In the genomic region with DNA sequence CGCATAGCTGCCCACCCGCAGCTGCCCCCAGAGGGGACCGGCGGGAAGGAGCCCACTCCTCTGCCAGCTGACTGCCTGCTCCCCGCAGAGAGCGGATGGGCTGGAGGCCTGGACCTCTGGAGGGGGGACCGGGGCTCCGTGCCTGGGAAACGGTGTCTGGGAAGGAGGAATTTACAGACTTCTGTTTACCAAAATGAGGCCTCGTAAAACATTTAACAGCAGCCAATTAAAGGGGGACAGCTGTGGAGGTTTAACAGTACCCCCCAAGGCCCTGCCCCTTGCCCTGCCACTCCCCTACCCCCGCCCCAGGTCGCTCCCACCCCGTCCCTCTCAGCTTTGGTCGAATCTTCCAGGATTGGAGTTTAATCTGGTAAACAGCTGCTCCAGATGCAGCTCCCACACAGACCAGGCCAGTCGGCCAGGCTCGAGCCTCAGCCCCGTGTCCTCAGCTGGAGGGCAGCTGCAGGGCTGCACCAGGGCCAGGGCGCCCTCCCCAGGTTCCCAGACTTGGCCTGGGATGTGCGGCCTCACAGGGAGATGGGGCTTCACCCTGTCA, we compare ENCODE assay signal across 15 cellular contexts. TPM values are rescaled to one million over a fixed set of nuclear protein-coding genes. Genes with fewer than 3 reads are reported as not detected.
DNase-seq lines count a peak whose midpoint lies in the region; ATAC-seq, FAIRE-seq and TF ChIP-seq lines count a peak whose summit lies in the region.
"Had no signal": no experiment of that assay in that cellular context is flagged by ENCODE, and none has a peak within 500 bp of the region (broad histone marks: within the 10 kb centered on the region; RNA-seq: fewer than 3 reads in every experiment).

No MANE protein-coding gene starts in this region.

- no peaks in the 10 kb centered on the region for H3K27me3 ChIP-seq in HepG2 (ENCODE audit: control insufficient read depth in 1 of 2, insufficient read depth in 2 of 2, low read length in 2 of 2)
- no peaks in the 10 kb centered on the region for H3K27me3 ChIP-seq in stomach

- FAIRE-seq in HepG2 (lab: Jason Lieb, UNC) = no peak
- FAIRE-seq: colon had no signal

- H3K36me3 ChIP-seq in HepG2 (replicated peaks in 1 of 2; ENCODE audit: control insufficient read depth in 1 of 2, insufficient read depth in 2 of 2, low read length in 2 of 2) (no peaks in the 10 kb centered on the region), stomach (no peaks in the 10 kb centered on the region)

- no peaks in the 10 kb centered on the region for H3K9me3 Mint-ChIP-seq in activated naive CD8-positive, alpha-beta T cell treated with anti-CD3 and anti-CD28 coated beads, Interleukin-2, amount 50 U/mL, for 24 hours
- H3K9me3 Mint-ChIP-seq: activated naive CD4-positive, alpha-beta T cell treated with anti-CD3 and anti-CD28 coated beads, Interleukin-2, amount 50 U/mL, for 24 hours; CD8-positive, alpha-beta T cell; mesothelial cell of epicardium had no signal

- H3K4me3 ChIP-seq in HepG2 (replicated peaks in 1 of 3; ENCODE audit: insufficient read depth in 1 of 3, low read depth in 2 of 3, low read length in 3 of 3) (no peak overlapping the region), stomach (no peak overlapping the region)

- no peak overlapping the region for H3K27ac ChIP-seq in HepG2 (ENCODE audit: extremely low read length, insufficient read depth, low read length)
- H3K27ac ChIP-seq in stomach = peak overlapping the region; percentile 23 to 80 (median 73)

- WGBS in HepG2 (ENCODE audit: low lambda C conversion rate) = 65% methylated on average over 12 of the region's 19 CpGs
- WGBS in stomach, 5 donors = 62 to 76% (median 67%) methylated on average over 13 to 19 of the region's 19 CpGs

- no TSS peak for BruUV-seq in HepG2 (replicated peaks; lab: Mats Ljungman, UMichigan)

- H3K36me3 Mint-ChIP-seq in activated naive CD8-positive, alpha-beta T cell treated with anti-CD3 and anti-CD28 coated beads, Interleukin-2, amount 50 U/mL, for 24 hours (ENCODE audit: low read depth) = no peaks in the 10 kb centered on the region
- H3K36me3 Mint-ChIP-seq: activated naive CD4-positive, alpha-beta T cell treated with anti-CD3 and anti-CD28 coated beads, Interleukin-2, amount 50 U/mL, for 24 hours; CD8-positive, alpha-beta T cell; mesothelial cell of epicardium had no signal

- no peak overlapping the region for H2AFZ ChIP-seq in HepG2 (ENCODE audit: low read length)

- TF ChIP-seq POLR2A in HepG2 (IDR thresholded peaks at IDR 0.05; ENCODE audit: insufficient read depth in 1 of 2, low read depth in 2 of 2, low read length in 2 of 2) (no peak), stomach (IDR thresholded peaks at IDR 0.05) (no peak)

- no peaks in the 10 kb centered on the region for H3K79me2 ChIP-seq in HepG2 (ENCODE audit: insufficient read depth, low read length)

- H3K4me3 Mint-ChIP-seq in activated naive CD8-positive, alpha-beta T cell treated with anti-CD3 and anti-CD28 coated beads, Interleukin-2, amount 50 U/mL, for 24 hours = no peak overlapping the region
- H3K4me3 Mint-ChIP-seq: activated CD8-positive, alpha-beta T cell treated with anti-CD3 and anti-CD28 coated beads, Interleukin-2, amount 10 ng/mL, durations not matched to agents 7 days and 5 days; activated naive CD4-positive, alpha-beta T cell treated with anti-CD3 and anti-CD28 coated beads, Interleukin-2, amount 50 U/mL, for 24 hours; CD8-positive, alpha-beta T cell; mesothelial cell of epicardium had no signal

- TF ChIP-seq CTCF in HepG2 (CRISPR knock-in tag; IDR thresholded peaks at IDR 0.05) = peak; percentile 38
- TF ChIP-seq CTCF in stomach (IDR thresholded peaks at IDR 0.05) = no peak

- H3K9ac ChIP-seq in HepG2 (ENCODE audit: insufficient read depth, low read depth, low read length) = no peak overlapping the region

- H3K4me1 ChIP-seq in HepG2 (ENCODE audit: insufficient read depth, low read length) (no peaks in the 10 kb centered on the region), stomach (peaks cover 33 to 49% (median 46%) of the 10 kb centered on the region in 4 donors)

- intact Hi-C loops in HepG2 (cut with micrococcal nuclease; ENCODE audit: unreplicated experiment) (no loop called here), stomach (cut with DNase I; ENCODE audit: low total_unique reads) (loop anchor here (10.0 kb wide), 1 partner anchor 48 kb away; no protein-coding TSS in a partner anchor), posterior cingulate gyrus (cut with DNase I) (no loop called here)

- H3K4me1 Mint-ChIP-seq in activated naive CD8-positive, alpha-beta T cell treated with anti-CD3 and anti-CD28 coated beads, Interleukin-2, amount 50 U/mL, for 24 hours = peaks cover 4% of the 10 kb centered on the region
- H3K4me1 Mint-ChIP-seq: activated naive CD4-positive, alpha-beta T cell treated with anti-CD3 and anti-CD28 coated beads, Interleukin-2, amount 50 U/mL, for 24 hours; mesothelial cell of epicardium had no signal

- TF ChIP-seq EP300 in HepG2 (IDR thresholded peaks at IDR 0.05; ENCODE audit: low read depth in 2 of 2, low read length in 2 of 2) (no peak), HepG2 (CRISPR knock-in tag; IDR thresholded peaks at IDR 0.05; ENCODE audit: borderline replicate concordance) (no peak), stomach (IDR thresholded peaks at IDR 0.05) (no peak)

- POLR2A ChIA-PET in HepG2 (lab: Yijun Ruan, JAX) = no interaction called here

- no peak; the same call in 2 of the 3 replicates for ATAC-seq in HepG2
- no peak for ATAC-seq in activated naive CD8-positive, alpha-beta T cell treated with anti-CD3 and anti-CD28 coated beads, Interleukin-2, amount 50 U/mL, for 24 hours
- ATAC-seq: activated CD8-positive, alpha-beta T cell treated with anti-CD3 and anti-CD28 coated beads, Interleukin-2, amount 10 ng/mL, durations not matched to agents 7 days and 5 days; CD8-positive, alpha-beta T cell had no signal

- no peak overlapping the region for H3K27ac Mint-ChIP-seq in activated naive CD8-positive, alpha-beta T cell treated with anti-CD3 and anti-CD28 coated beads, Interleukin-2, amount 50 U/mL, for 24 hours
- H3K27ac Mint-ChIP-seq: activated CD8-positive, alpha-beta T cell treated with anti-CD3 and anti-CD28 coated beads, Interleukin-2, amount 10 ng/mL, durations not matched to agents 7 days and 5 days; activated naive CD4-positive, alpha-beta T cell treated with anti-CD3 and anti-CD28 coated beads, Interleukin-2, amount 50 U/mL, for 24 hours; CD8-positive, alpha-beta T cell had no signal

- no peak for TF ChIP-seq RAD21 in HepG2 (CRISPR knock-in tag; IDR thresholded peaks at IDR 0.05)

- H3K9me3 ChIP-seq in HepG2 (ENCODE audit: low read length) (no peaks in the 10 kb centered on the region), stomach (no peaks in the 10 kb centered on the region)

- peaks cover 7% of the 10 kb centered on the region for H3K27me3 Mint-ChIP-seq in activated naive CD8-positive, alpha-beta T cell treated with anti-CD3 and anti-CD28 coated beads, Interleukin-2, amount 50 U/mL, for 24 hours

- CTCF ChIA-PET in HepG2 (lab: Yijun Ruan, JAX; ENCODE audit: low intra/inter-chr PET ratio, low total read pairs) = no interaction called here

- in situ Hi-C loops in HepG2 (cut with HindIII; ENCODE audit: extremely low pct_ligation_motif_present, low pct_unique_long_range_greater_than_20kb) = no loop called here

- DNase-seq in DMS 273 treated with DMSO at 0.1 percent for 48 hours (lab: John Stamatoyannopoulos, UW) (peak; percentile 42), cerebellar cortex (ENCODE audit: low spot score) (peak; percentile 44), HepG2 (ENCODE audit: low spot score) (no peak), stomach (no peak), COR-L47 (lab: John Stamatoyannopoulos, UW) (no peak), pons (ENCODE audit: low spot score) (no peak), posterior cingulate gyrus (no peak)
- no peak for DNase-seq in activated naive CD8-positive, alpha-beta T cell treated with anti-CD3 and anti-CD28 coated beads, Interleukin-2, amount 50 U/mL, for 24 hours
- DNase-seq: activated CD8-positive, alpha-beta T cell treated with anti-CD3 and anti-CD28 coated beads, Interleukin-2, amount 10 ng/mL, durations not matched to agents 7 days and 5 days; CD8-positive, alpha-beta T cell; glutamatergic neuron; NCI-H1417 had no signal

- no peak overlapping the region for H3K4me2 ChIP-seq in HepG2 (ENCODE audit: low read depth, low read length)

- H4K20me1 ChIP-seq in HepG2 (ENCODE audit: insufficient read depth, low read length) = no peaks in the 10 kb centered on the region

RNA-seq across cellular contexts. Expression of a gene that starts 41.1 kb away (rescaled TPM):
- total RNA-seq in HepG2 (2016; rRNA removed; fragmentation: Illumina TruSeq; extraction: Trizol) = 0.94 and 1.7 TPM in 2 replicates
- total RNA-seq in HepG2 (2016; cell fraction: cytosol; rRNA removed; fragmentation: Illumina TruSeq; extraction: Trizol; ENCODE audit: low read depth) = 1.4 and 1.8 TPM in 2 replicates
- 1.2 and 1.8 TPM in 2 replicates for total RNA-seq in HepG2 (2016; cell fraction: insoluble cytoplasmic fraction; rRNA removed; fragmentation: Illumina TruSeq; extraction: Trizol)
- total RNA-seq in HepG2 (2016; cell fraction: membrane; rRNA removed; fragmentation: Illumina TruSeq; extraction: Trizol) = 1.2 and 1.9 TPM in 2 replicates
- total RNA-seq in HepG2 (2016; cell fraction: nucleus; rRNA removed; fragmentation: Illumina TruSeq; extraction: Trizol) = 2.8 and 3.9 TPM in 2 replicates
- 1.4 TPM in 2 replicates for polyA plus RNA-seq in HepG2 (2011; rRNA removed)
- 0.42 and 0.64 TPM in 2 replicates for polyA plus RNA-seq in HepG2 (2011; cell fraction: cytosol; rRNA removed)
- 15.9 and 22.2 TPM in 2 replicates for polyA plus RNA-seq in HepG2 (2011; cell fraction: nucleus; rRNA removed)
- polyA plus RNA-seq in HepG2 (2012) = 1.8 and 2.5 TPM in 2 replicates
- 1.1 and 1.4 TPM in 2 replicates for polyA plus RNA-seq in HepG2 (2016; cell fraction: cytosol; fragmentation: Illumina TruSeq; extraction: Trizol; ENCODE audit: low read depth)
- polyA plus RNA-seq in HepG2 (2016; cell fraction: insoluble cytoplasmic fraction; fragmentation: Illumina TruSeq; extraction: Trizol; ENCODE audit: low read depth) = 1.3 and 1.9 TPM in 2 replicates
- 1.9 and 2.3 TPM in 2 replicates for polyA plus RNA-seq in HepG2 (2016; cell fraction: membrane; fragmentation: Illumina TruSeq; extraction: Trizol; ENCODE audit: low read depth)
- 9.5 and 11.0 TPM in 2 replicates for polyA plus RNA-seq in HepG2 (2016; cell fraction: nucleus; fragmentation: Illumina TruSeq; extraction: Trizol; ENCODE audit: insufficient read depth, low read depth)
- 1.7 and 5.4 TPM in 2 replicates for polyA minus RNA-seq in HepG2 (2011; rRNA and poly(A)+ RNA removed; ENCODE audit: low replicate concordance)
- 1.1 and 1.9 TPM in 2 replicates for polyA minus RNA-seq in HepG2 (2011; cell fraction: cytosol; rRNA and poly(A)+ RNA removed)
- polyA minus RNA-seq in HepG2 (2011; cell fraction: nucleus; rRNA and poly(A)+ RNA removed) = 5.5 and 5.9 TPM in 2 replicates
- total RNA-seq in stomach = 10 to 100 TPM in 4 of 5 donors, 1 to 10 TPM in 1; 8.6 to 56.2 (median 15.2) TPM
- polyA plus RNA-seq in stomach = 1 to 10 TPM; 4.9 to 6.6 (median 5.1) TPM

Comparison
In these comparisons a context has a peak if more than half of its experiments do, and no peak if none do; other contexts are left out.
1. DNase-seq: peak in DMS 273 treated with DMSO at 0.1 percent for 48 hours (single experiment) and cerebellar cortex (single experiment); none in HepG2 (single experiment), stomach (single experiment), COR-L47 (single experiment), pons (single experiment), activated naive CD8-positive, alpha-beta T cell treated with anti-CD3 and anti-CD28 coated beads, Interleukin-2, amount 50 U/mL, for 24 hours (single experiment) and posterior cingulate gyrus (0 of 10).